ENCODE assay signal across 8 cellular contexts in genomic region chr5:62720036-62720441, GRCh38.
DNase-seq lines count a peak whose midpoint lies in the region; ATAC-seq lines count a peak whose summit lies in the region.

No MANE protein-coding gene starts in this region.

- peaks cover 2% of the 10 kb centered on the region for H3K4me1 Mint-ChIP-seq in T-helper 17 cell

- DNase-seq in activated gamma-delta T cell treated with Interleukin-2 at 50 U/mL for 16 hours: peak; percentile 4
- no peak for DNase-seq in activated gamma-delta T cell (lab: John Stamatoyannopoulos, UW)
- DNase-seq in SK-MEL-5 (ENCODE audit: low read depth, low spot score): peak; percentile 36
- peak; percentile 77 for DNase-seq in iPS-NIHi11 (ENCODE audit: low spot score)
- DNase-seq in mesenteric fat pad (ENCODE audit: low spot score): no peak
- no peak for DNase-seq in T-helper 17 cell

- peaks cover 5% of the 10 kb centered on the region for H3K36me3 Mint-ChIP-seq in T-helper 17 cell (ENCODE audit: low read depth)

- peak; percentile 99 for ATAC-seq in GM21360 (IDR thresholded peaks at IDR 0.05; ENCODE audit: unreplicated experiment)
- peak; percentile 81 for ATAC-seq in HG03439 (IDR thresholded peaks at IDR 0.05; ENCODE audit: unreplicated experiment)
- ATAC-seq in T-helper 17 cell: no peak

- peaks cover 61% of the 10 kb centered on the region for H3K27me3 Mint-ChIP-seq in T-helper 17 cell

- in situ Hi-C loops in SK-MEL-5 (cut with HindIII; ENCODE audit: low pct_unique_long_range_greater_than_20kb, low sequenced_read_pairs): no loop called here

- no peak overlapping the region for H3K27ac Mint-ChIP-seq in T-helper 17 cell

- H3K4me3 Mint-ChIP-seq in T-helper 17 cell: no peak overlapping the region

- no peaks in the 10 kb centered on the region for H3K9me3 ChIP-seq in T-helper 17 cell (ENCODE audit: control insufficient read depth, low read length, poor library complexity, severe bottlenecking)

Comparison
In these comparisons a context has a peak if more than half of its experiments do, and no peak if none do; other contexts are left out.
1. DNase-seq: peak in activated gamma-delta T cell treated with Interleukin-2 at 50 U/mL for 16 hours (single experiment), SK-MEL-5 (single experiment) and iPS-NIHi11 (single experiment); none in activated gamma-delta T cell (single experiment), mesenteric fat pad (single experiment) and T-helper 17 cell (0 of 3).